In genomic region chr11:118928108-118928869, GRCh38 we compare ENCODE assay signal across 8 cellular contexts. TPM values are rescaled to one million over a fixed set of nuclear protein-coding genes. Genes with fewer than 3 reads are reported as not detected.
DNase-seq lines count a peak whose midpoint lies in the region; ATAC-seq, FAIRE-seq and TF ChIP-seq lines count a peak whose summit lies in the region.

No MANE protein-coding gene starts in this region.

- no peaks in the 10 kb centered on the region for H3K9me3 ChIP-seq in keratinocyte (ENCODE audit: control insufficient read depth, low read depth, low read length)

- no peaks in the 10 kb centered on the region for H3K9me3 Mint-ChIP-seq in central memory CD8-positive, alpha-beta T cell

- peak overlapping the region; percentile 97 for H3K27ac ChIP-seq in keratinocyte (ENCODE audit: control insufficient read depth, insufficient read depth, low read length)

- H2AFZ ChIP-seq in keratinocyte (ENCODE audit: control insufficient read depth, low read length) = peak overlapping the region; percentile 78

- H3K79me2 ChIP-seq in keratinocyte (ENCODE audit: control insufficient read depth, insufficient read depth, low read length) = peaks cover 21% of the 10 kb centered on the region

- H4K20me1 ChIP-seq in keratinocyte (ENCODE audit: control insufficient read depth, extremely low read depth, insufficient read depth, low read length) = peaks cover 4% of the 10 kb centered on the region

- H3K4me3 ChIP-seq in keratinocyte (ENCODE audit: control insufficient read depth in 2 of 3, extremely low read depth in 1 of 3, insufficient read depth in 2 of 3, low read depth in 1 of 3, low read length in 3 of 3) = peak overlapping the region; percentile 77 to 92 (median 84)

- H3K36me3 Mint-ChIP-seq in central memory CD8-positive, alpha-beta T cell (ENCODE audit: insufficient read depth) = peaks cover 58% of the 10 kb centered on the region

- peak; percentile 85 for FAIRE-seq in keratinocyte (lab: Jason Lieb, UNC)

- no peaks in the 10 kb centered on the region for H3K9me1 ChIP-seq in keratinocyte (ENCODE audit: control insufficient read depth, extremely low read depth, insufficient read depth, low read length)

- no peaks in the 10 kb centered on the region for H3K27me3 Mint-ChIP-seq in central memory CD8-positive, alpha-beta T cell

- no peaks in the 10 kb centered on the region for H3K27me3 ChIP-seq in keratinocyte (ENCODE audit: control insufficient read depth, extremely low read depth, insufficient read depth, low read length)

- H3K4me2 ChIP-seq in keratinocyte (ENCODE audit: control insufficient read depth, extremely low read depth, insufficient read depth, low read depth, low read length) = peak overlapping the region; percentile 74

- peaks cover 3 to 8% of the 10 kb centered on the region in 2 experiments for H3K36me3 ChIP-seq in keratinocyte (ENCODE audit: control insufficient read depth in 2 of 2, extremely low read depth in 1 of 2, insufficient read depth in 2 of 2, low read length in 2 of 2)

- ATAC-seq in GM19023 (IDR thresholded peaks at IDR 0.05; ENCODE audit: unreplicated experiment) (peak; percentile 42), HG03354 (IDR thresholded peaks at IDR 0.05; ENCODE audit: poor library complexity, severe bottlenecking, unreplicated experiment) (peak; percentile 44)
- peak; percentile 70 for ATAC-seq in central memory CD8-positive, alpha-beta T cell (replicated peaks; ENCODE audit: extremely low read depth, poor library complexity, severe bottlenecking)

- dilution Hi-C loops in keratinocyte (cut with MboI; ENCODE audit: extremely low pct_ligation_motif_present, low sequenced_read_pairs) = no loop called here

- peak overlapping the region; percentile 84 for H3K4me3 Mint-ChIP-seq in central memory CD8-positive, alpha-beta T cell

- peak in 2 of 3 experiments; percentile 96 to 98 for TF ChIP-seq CTCF in keratinocyte (optimal IDR thresholded peaks at IDR 0.05 in 1 of 3, IDR thresholded peaks at IDR 0.05 in 1 of 3, conservative IDR thresholded peaks at IDR 0.05 in 1 of 3; ENCODE audit: extremely low read depth in 1 of 3, insufficient read depth in 2 of 3, low read length in 3 of 3)

- H3K27ac Mint-ChIP-seq in central memory CD8-positive, alpha-beta T cell (ENCODE audit: low read depth) = peak overlapping the region; percentile 97

- peak; percentile 98 for DNase-seq in AG08395 (ENCODE audit: low spot score)
- peak; percentile 92 to 94 for DNase-seq in NCI-H446 (lab: John Stamatoyannopoulos, UW)
- peak; percentile 91 for DNase-seq in activated CD4-positive, CD25-positive, alpha-beta regulatory T cell treated with anti-CD3 and anti-CD28 coated beads, Interleukin-2, amount 50 U/mL, for 16 hours (ENCODE audit: low read depth, low spot score)
- DNase-seq in central memory CD8-positive, alpha-beta T cell (ENCODE audit: low spot score in 2 of 2) = peak; percentile 94 to 96
- no peak for DNase-seq in keratinocyte (ENCODE audit: low read depth, low spot score)
- DNase-seq in stimulated activated CD4-positive, alpha-beta T cell treated with anti-CD3 and anti-CD28 coated beads, Interleukin-15, amount 100 ng/mL, for 24 hours = peak; percentile 93

- H3K9ac ChIP-seq in keratinocyte (ENCODE audit: control insufficient read depth, extremely low read depth, insufficient read depth, low read length) = peak overlapping the region; percentile 86

- peaks cover 53% of the 10 kb centered on the region for H3K4me1 Mint-ChIP-seq in central memory CD8-positive, alpha-beta T cell

- peaks cover 28% of the 10 kb centered on the region for H3K4me1 ChIP-seq in keratinocyte (ENCODE audit: control insufficient read depth, extremely low read depth, insufficient read depth, low read length)

RNA-seq across cellular contexts. Expression of gene BCL9L, which starts 2.6 kb away (rescaled TPM):
- polyA plus RNA-seq in keratinocyte = 7.7 to 21.3 TPM (median 10.6 TPM) in 3 replicates
- 34.3 TPM for polyA plus RNA-seq in keratinocyte (2011; ENCODE audit: low read depth)
- polyA plus RNA-seq in keratinocyte (2011; cell fraction: cytosol; rRNA removed) = 11.9 and 23.9 TPM in 2 replicates
- 70.6 and 95.4 TPM in 2 replicates for polyA plus RNA-seq in keratinocyte (2011; cell fraction: nucleus; rRNA removed)
- polyA plus RNA-seq in keratinocyte (2012; ENCODE audit: low replicate concordance) = 55.8 and 88.0 TPM in 2 replicates
- polyA minus RNA-seq in keratinocyte = 12.1 to 134 TPM (median 12.5 TPM) in 3 replicates
- 73.9 TPM for polyA minus RNA-seq in keratinocyte (2011; cell fraction: cytosol; rRNA and poly(A)+ RNA removed)
- polyA minus RNA-seq in keratinocyte (2011; cell fraction: nucleus; rRNA and poly(A)+ RNA removed) = 91.6 and 94.2 TPM in 2 replicates

RNA-seq across cellular contexts. Expression of gene UPK2, which starts 27.8 kb away (rescaled TPM):
- polyA plus RNA-seq in keratinocyte = 0.13 to 0.25 TPM (median 0.20 TPM) in 3 replicates
- not detected for polyA plus RNA-seq in keratinocyte (2011; ENCODE audit: low read depth)
- polyA plus RNA-seq in keratinocyte (2011; cell fraction: cytosol; rRNA removed) = 0.44 and 0.55 TPM in 2 replicates
- 0.17 and 0.50 TPM in 2 replicates for polyA plus RNA-seq in keratinocyte (2011; cell fraction: nucleus; rRNA removed)
- 0.44 and 0.50 TPM in 2 replicates for polyA plus RNA-seq in keratinocyte (2012; ENCODE audit: low replicate concordance)
- polyA minus RNA-seq in keratinocyte = 1.2 TPM in 1 of 3 replicates, not detected in the others
- polyA minus RNA-seq in keratinocyte (2011; cell fraction: cytosol; rRNA and poly(A)+ RNA removed) = not detected
- not detected in 2 replicates for polyA minus RNA-seq in keratinocyte (2011; cell fraction: nucleus; rRNA and poly(A)+ RNA removed)

RNA-seq across cellular contexts. Expression of gene FOXR1, which starts 43.3 kb away (rescaled TPM):
- polyA plus RNA-seq in keratinocyte = not detected in 3 replicates
- not detected for polyA plus RNA-seq in keratinocyte (2011; ENCODE audit: low read depth)
- not detected in 2 replicates for polyA plus RNA-seq in keratinocyte (2011; cell fraction: cytosol; rRNA removed)
- not detected in 2 replicates for polyA plus RNA-seq in keratinocyte (2011; cell fraction: nucleus; rRNA removed)
- polyA plus RNA-seq in keratinocyte (2012; ENCODE audit: low replicate concordance) = not detected in 2 replicates
- polyA minus RNA-seq in keratinocyte = not detected in 3 replicates
- not detected for polyA minus RNA-seq in keratinocyte (2011; cell fraction: cytosol; rRNA and poly(A)+ RNA removed)
- not detected in 2 replicates for polyA minus RNA-seq in keratinocyte (2011; cell fraction: nucleus; rRNA and poly(A)+ RNA removed)

RNA-seq across cellular contexts. Expression of gene CXCR5, which starts 44.6 kb away (rescaled TPM):
- not detected in 3 replicates for polyA plus RNA-seq in keratinocyte
- polyA plus RNA-seq in keratinocyte (2011; ENCODE audit: low read depth) = not detected
- not detected in 2 replicates for polyA plus RNA-seq in keratinocyte (2011; cell fraction: cytosol; rRNA removed)
- polyA plus RNA-seq in keratinocyte (2011; cell fraction: nucleus; rRNA removed) = not detected in 2 replicates
- polyA plus RNA-seq in keratinocyte (2012; ENCODE audit: low replicate concordance) = 0.04 TPM in 1 of 2 replicates, not detected in the other
- polyA minus RNA-seq in keratinocyte = not detected in 3 replicates
- polyA minus RNA-seq in keratinocyte (2011; cell fraction: cytosol; rRNA and poly(A)+ RNA removed) = not detected
- not detected in 2 replicates for polyA minus RNA-seq in keratinocyte (2011; cell fraction: nucleus; rRNA and poly(A)+ RNA removed)
